14 cellular contexts compared by ENCODE assay signal in genomic region chr12:26818201-26818600, GRCh38. TPM values are rescaled to one million over a fixed set of nuclear protein-coding genes. Genes with fewer than 3 reads are reported as not detected.
A peak's percentile ranks its signal among the peaks of the same experiment; 100 is the strongest.
DNase-seq lines count a peak whose midpoint lies in the region; ATAC-seq and TF ChIP-seq lines count a peak whose summit lies in the region.
"Had no signal": no experiment of that assay in that cellular context is flagged by ENCODE, and none has a peak within 500 bp of the region (broad histone marks: within the 10 kb centered on the region; RNA-seq: fewer than 3 reads in every experiment).

No MANE protein-coding gene starts in this region.

- peaks cover 83% of the 10 kb centered on the region for H3K79me2 ChIP-seq in GM23338 (replicated peaks; ENCODE audit: insufficient read depth)

- peaks cover 13 to 31% (median 26%) of the 10 kb centered on the region in 4 donors for H3K4me1 Mint-ChIP-seq in CD4-positive, CD25-positive, alpha-beta regulatory T cell
- H3K4me1 Mint-ChIP-seq in GM23338 = peaks cover 26% of the 10 kb centered on the region
- H3K4me1 Mint-ChIP-seq in neural crest cell = peaks cover 38% of the 10 kb centered on the region

- ATAC-seq in CD4-positive, CD25-positive, alpha-beta regulatory T cell (ENCODE audit: low read depth in 2 of 2) = no peak
- ATAC-seq in GM23338 (no peak), GM18870 (IDR thresholded peaks at IDR 0.05; ENCODE audit: unreplicated experiment) (no peak)
- ATAC-seq: HCT116 had no signal

- no peak for DNase-seq in CD4-positive, CD25-positive, alpha-beta regulatory T cell
- DNase-seq in GM23338 (ENCODE audit: low spot score) (no peak), SK-MEL-5 (ENCODE audit: low read depth, low spot score) (peak; percentile 86), neural crest cell (ENCODE audit: low read depth, low spot score) (no peak), superior temporal gyrus (ENCODE audit: extremely low spot score) (no peak), caudate nucleus (lab: John Stamatoyannopoulos, UW) (no peak)
- DNase-seq: BE2C; CD8-positive, alpha-beta memory T cell; DMS79; IMR-90; KBM-7 had no signal

- no peak overlapping the region for H2AFZ ChIP-seq in GM23338

- H3K36me3 Mint-ChIP-seq in CD4-positive, CD25-positive, alpha-beta regulatory T cell = peaks cover 20% of the 10 kb centered on the region
- peaks cover 6% of the 10 kb centered on the region; the same call in 1 of the 3 replicates for H3K36me3 Mint-ChIP-seq in GM23338 (ENCODE audit: low read depth)
- no peaks in the 10 kb centered on the region for H3K36me3 Mint-ChIP-seq in neural crest cell (ENCODE audit: low read depth)

- in situ Hi-C loops in SK-MEL-5 (cut with HindIII; ENCODE audit: low pct_unique_long_range_greater_than_20kb, low sequenced_read_pairs) = no loop called here

- H3K4me3 ChIP-seq in CD4-positive, CD25-positive, alpha-beta regulatory T cell (ENCODE audit: low read depth, low read length) = no peak overlapping the region
- H3K4me3 ChIP-seq in GM23338 = no peak overlapping the region

- no peaks in the 10 kb centered on the region for H3F3A ChIP-seq in GM23338 (replicated peaks; ENCODE audit: low read depth)

- H3K9me3 ChIP-seq in CD4-positive, CD25-positive, alpha-beta regulatory T cell (ENCODE audit: control insufficient read depth in 2 of 2, low read length in 2 of 2) = no peaks in the 10 kb centered on the region
- H3K9me3 ChIP-seq: BE2C had no signal

- no peaks in the 10 kb centered on the region for H3K27me3 ChIP-seq in CD4-positive, CD25-positive, alpha-beta regulatory T cell (ENCODE audit: control insufficient read depth, insufficient read depth, low read length)
- H3K27me3 ChIP-seq in GM23338 (ENCODE audit: insufficient read depth) = no peaks in the 10 kb centered on the region

- H4K20me1 ChIP-seq in GM23338 (replicated peaks; ENCODE audit: insufficient read depth) = no peaks in the 10 kb centered on the region

- H3K4me2 ChIP-seq in GM23338 = no peak overlapping the region

- H3K4me3 Mint-ChIP-seq in CD4-positive, CD25-positive, alpha-beta regulatory T cell = no peak overlapping the region
- no peak overlapping the region for H3K4me3 Mint-ChIP-seq in GM23338
- H3K4me3 Mint-ChIP-seq in neural crest cell = no peak overlapping the region
- H3K4me3 Mint-ChIP-seq: CD14-positive monocyte; CD8-positive, alpha-beta memory T cell had no signal

- peak overlapping the region in 2 of 3 donors; percentile 60 to 80 for H3K27ac Mint-ChIP-seq in CD4-positive, CD25-positive, alpha-beta regulatory T cell
- H3K27ac Mint-ChIP-seq in GM23338 (0 out of 2 replicates have a peak overlapping the region, but pooled peaks have one; percentile 5), neural crest cell (ENCODE audit: unreplicated experiment) (peak overlapping the region; percentile 9)
- H3K27ac Mint-ChIP-seq: CD14-positive monocyte had no signal

- no peaks in the 10 kb centered on the region for H3K9me2 ChIP-seq in GM23338 (ENCODE audit: insufficient read depth)

- no peaks in the 10 kb centered on the region for H3K36me3 ChIP-seq in CD4-positive, CD25-positive, alpha-beta regulatory T cell (ENCODE audit: control insufficient read depth, insufficient read depth, low read length)
- no peaks in the 10 kb centered on the region for H3K36me3 ChIP-seq in GM23338 (ENCODE audit: insufficient read depth)
- H3K36me3 ChIP-seq: BE2C had no signal

- H3K27ac ChIP-seq in CD4-positive, CD25-positive, alpha-beta regulatory T cell (ENCODE audit: insufficient read depth, low read length, poor library complexity, severe bottlenecking) = no peak overlapping the region
- H3K27ac ChIP-seq in GM23338 (ENCODE audit: low read depth) (no peak overlapping the region), caudate nucleus (ENCODE audit: low read depth, low read length) (no peak overlapping the region)

- TF ChIP-seq CTCF in GM23338 (conservative IDR thresholded peaks at IDR 0.05; ENCODE audit: low read depth in 2 of 2) (no peak), neural crest cell (conservative IDR thresholded peaks at IDR 0.05) (no peak)

- no peaks in the 10 kb centered on the region for H3K9me3 Mint-ChIP-seq in CD4-positive, CD25-positive, alpha-beta regulatory T cell
- H3K9me3 Mint-ChIP-seq in GM23338 = no peaks in the 10 kb centered on the region
- no peaks in the 10 kb centered on the region for H3K9me3 Mint-ChIP-seq in neural crest cell
- H3K9me3 Mint-ChIP-seq: CD14-positive monocyte; CD8-positive, alpha-beta memory T cell had no signal

- H3K4me1 ChIP-seq in CD4-positive, CD25-positive, alpha-beta regulatory T cell (ENCODE audit: control insufficient read depth, insufficient read depth, low read length, poor library complexity, severe bottlenecking) = no peaks in the 10 kb centered on the region
- peaks cover 49% of the 10 kb centered on the region for H3K4me1 ChIP-seq in GM23338 (ENCODE audit: insufficient read depth)
- H3K4me1 ChIP-seq: BE2C had no signal

- H3K27me3 Mint-ChIP-seq in CD4-positive, CD25-positive, alpha-beta regulatory T cell = no peaks in the 10 kb centered on the region
- H3K27me3 Mint-ChIP-seq in GM23338 (ENCODE audit: insufficient read depth, low read depth, poor library complexity) (peaks cover 2% of the 10 kb centered on the region), neural crest cell (ENCODE audit: low read depth) (no peaks in the 10 kb centered on the region)
- H3K27me3 Mint-ChIP-seq: CD8-positive, alpha-beta memory T cell had no signal

TF ChIP-seq in GM23338, 12 proteins besides CTCF, POLR2A, EP300 and RAD21:
- TF ChIP-seq CREB1 (CRISPR knock-in tag; IDR thresholded peaks at IDR 0.05; ENCODE audit: low read depth) (no peak), ZNF114 (CRISPR knock-in tag; IDR thresholded peaks at IDR 0.05) (no peak)

RNA-seq across cellular contexts. Expression of gene ITPR2, which starts 14.8 kb away (rescaled TPM):
- 54.1 TPM for total RNA-seq in CD4-positive, CD25-positive, alpha-beta regulatory T cell
- 10 to 100 TPM in 3 of 4 donors, 1 to 10 TPM in 1; 9.9 to 15.8 (median 11.3) TPM for polyA plus RNA-seq in CD4-positive, CD25-positive, alpha-beta regulatory T cell
- 55.0 and 65.2 TPM in 2 replicates for total RNA-seq in GM23338 (2014; rRNA removed; shearing (Covaris generic))
- 38.4 and 44.5 TPM in 2 replicates for polyA plus RNA-seq in GM23338 (2016; fragmentation: Nextera tagmentation; extraction: Ambion mirVana)
- 21.3 and 23.5 TPM in 2 replicates for total RNA-seq in SK-MEL-5 (2014; rRNA removed; shearing (Covaris generic))
- polyA plus RNA-seq in SK-MEL-5 (2015; cell fraction: cytosol; rRNA removed) = 19.3 and 20.5 TPM in 2 replicates
- 14.6 and 17.8 TPM in 2 replicates for polyA plus RNA-seq in SK-MEL-5 (2015; cell fraction: nucleus; rRNA removed)
- 13.9 and 16.7 TPM in 2 replicates for total RNA-seq in neural crest cell

Comparison
In these comparisons a context has a peak if more than half of its experiments do, and no peak if none do; other contexts are left out.
1. H3K27ac Mint-ChIP-seq: peak in every context shown above with its lines; median percentile 70 in CD4-positive, CD25-positive, alpha-beta regulatory T cell; 9 in neural crest cell; 5 in GM23338.